In the genomic region with DNA sequence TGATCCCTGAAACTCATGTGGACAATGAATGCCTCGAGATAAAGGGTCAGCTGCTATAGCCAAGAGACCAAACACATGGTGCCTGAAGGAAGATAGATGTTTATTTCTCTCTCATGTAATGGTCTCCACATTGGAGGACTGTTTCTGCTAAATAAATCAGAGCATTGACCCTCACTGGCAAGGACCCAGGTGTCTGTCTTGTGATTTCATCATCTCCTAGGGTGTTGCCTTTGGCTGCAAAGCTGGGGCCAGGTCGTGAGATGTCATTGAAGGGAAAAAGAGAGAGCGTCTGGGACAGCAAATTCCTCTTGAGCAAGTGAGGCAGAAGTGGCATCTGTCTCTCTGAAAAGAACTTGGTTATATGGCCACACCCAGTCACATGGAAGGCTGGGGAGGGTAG, we compare ENCODE assay signal across 21 cellular contexts.
A peak's percentile ranks its signal among the peaks of the same experiment; 100 is the strongest.
DNase-seq lines count a peak whose midpoint lies in the region; ATAC-seq, FAIRE-seq and TF ChIP-seq lines count a peak whose summit lies in the region.
"Had no signal": no experiment of that assay in that cellular context is flagged by ENCODE, and none has a peak within 500 bp of the region (broad histone marks: within the 10 kb centered on the region; RNA-seq: fewer than 3 reads in every experiment).

No MANE protein-coding gene starts in this region.

- H3K4me1 Mint-ChIP-seq in activated CD4-positive, alpha-beta T cell treated with anti-CD3 and anti-CD28 coated beads, Interleukin-2, amount 10 ng/mL, durations not matched to agents 24 days and 14 days, result no peaks in the 10 kb centered on the region
- H3K4me1 Mint-ChIP-seq in activated CD4-positive, alpha-beta T cell treated with anti-CD3 and anti-CD28 coated beads, Interleukin-2, amount 10 ng/mL, durations not matched to agents 7 days and 5 days, result no peaks in the 10 kb centered on the region
- H3K4me1 Mint-ChIP-seq in immature natural killer cell, result no peaks in the 10 kb centered on the region

- no peak overlapping the region for H4K91ac ChIP-seq in H1 (replicated peaks; ENCODE audit: insufficient read length, low read length)

- in situ Hi-C loops in gastrocnemius medialis (cut with MboI; ENCODE audit: low sequenced_read_pairs in 4 of 4), result loop anchor here in 3 of 4 donors (5.0 to 10.0 kb wide), 3 partner anchors 48 to 250 kb away; no protein-coding TSS in a partner anchor

- H3K79me2 ChIP-seq in H1 (ENCODE audit: control insufficient read depth in 1 of 2, insufficient read depth in 2 of 2, low read length in 2 of 2), result no peaks in the 10 kb centered on the region

- H3K4ac ChIP-seq in H1 (replicated peaks; ENCODE audit: insufficient read length, low read depth, low read length), result no peak overlapping the region

- no peak overlapping the region for H3K14ac ChIP-seq in H1 (ENCODE audit: insufficient read length)

- no peak overlapping the region for H3K4me3 Mint-ChIP-seq in activated CD4-positive, alpha-beta T cell treated with anti-CD3 and anti-CD28 coated beads, Interleukin-2, amount 10 ng/mL, durations not matched to agents 24 days and 14 days
- no peak overlapping the region for H3K4me3 Mint-ChIP-seq in activated CD4-positive, alpha-beta T cell treated with anti-CD3 and anti-CD28 coated beads, Interleukin-2, amount 10 ng/mL, durations not matched to agents 7 days and 5 days
- no peak overlapping the region for H3K4me3 Mint-ChIP-seq in immature natural killer cell

- H3K27me3 ChIP-seq in H1 (replicated peaks in 1 of 4; ENCODE audit: control insufficient read depth in 3 of 4, extremely low read depth in 1 of 4, insufficient read depth in 3 of 4, low read length in 3 of 4) (no peaks in the 10 kb centered on the region), gastrocnemius medialis (no peaks in the 10 kb centered on the region)

- H3K27me3 Mint-ChIP-seq in activated CD4-positive, alpha-beta T cell treated with anti-CD3 and anti-CD28 coated beads, Interleukin-2, amount 10 ng/mL, durations not matched to agents 24 days and 14 days, result peaks cover 36% of the 10 kb centered on the region
- peaks cover 28% of the 10 kb centered on the region for H3K27me3 Mint-ChIP-seq in activated CD4-positive, alpha-beta T cell treated with anti-CD3 and anti-CD28 coated beads, Interleukin-2, amount 10 ng/mL, durations not matched to agents 7 days and 5 days
- peaks cover 6 to 9% (median 6%) of the 10 kb centered on the region in 3 donors for H3K27me3 Mint-ChIP-seq in immature natural killer cell (ENCODE audit: low read depth in 3 of 3)

- H2BK5ac ChIP-seq in H1 (ENCODE audit: low read depth, low read length), result no peak overlapping the region

- POLR2A ChIA-PET in activated CD4-positive, alpha-beta T cell treated with anti-CD3 and anti-CD28 coated beads, Interleukin-2, amount 10 ng/mL, durations not matched to agents 7 days and 5 days (lab: Charles Lee), result interaction anchor here (0.6 kb wide), 1 partner anchor 230 kb away, joined by 3 read pairs; no protein-coding TSS in a partner anchor
- POLR2A ChIA-PET in H1 (lab: Charles Lee; ENCODE audit: partially characterized antibody), result no interaction called here

- no peaks in the 10 kb centered on the region for H3K36me3 Mint-ChIP-seq in activated CD4-positive, alpha-beta T cell treated with anti-CD3 and anti-CD28 coated beads, Interleukin-2, amount 10 ng/mL, durations not matched to agents 24 days and 14 days (ENCODE audit: low read depth)
- no peaks in the 10 kb centered on the region for H3K36me3 Mint-ChIP-seq in activated CD4-positive, alpha-beta T cell treated with anti-CD3 and anti-CD28 coated beads, Interleukin-2, amount 10 ng/mL, durations not matched to agents 7 days and 5 days (ENCODE audit: low read depth)
- H3K36me3 Mint-ChIP-seq in immature natural killer cell, result no peaks in the 10 kb centered on the region

- no peaks in the 10 kb centered on the region for H3K9me3 Mint-ChIP-seq in activated CD4-positive, alpha-beta T cell treated with anti-CD3 and anti-CD28 coated beads, Interleukin-2, amount 10 ng/mL, durations not matched to agents 24 days and 14 days
- no peaks in the 10 kb centered on the region for H3K9me3 Mint-ChIP-seq in activated CD4-positive, alpha-beta T cell treated with anti-CD3 and anti-CD28 coated beads, Interleukin-2, amount 10 ng/mL, durations not matched to agents 7 days and 5 days
- no peaks in the 10 kb centered on the region for H3K9me3 Mint-ChIP-seq in immature natural killer cell

- H3K9me3 ChIP-seq in H1 (ENCODE audit: insufficient read depth in 2 of 2, low read depth in 1 of 2, low read length in 1 of 2) (no peaks in the 10 kb centered on the region), gastrocnemius medialis (no peaks in the 10 kb centered on the region)
- H3K9me3 ChIP-seq: HAP-1 had no signal

- H3K79me1 ChIP-seq in H1 (ENCODE audit: low read depth, low read length), result no peaks in the 10 kb centered on the region

- no peak overlapping the region for H2BK12ac ChIP-seq in H1 (ENCODE audit: low read depth, low read length)

- H3K9ac ChIP-seq in H1 (replicated peaks in 1 of 4; ENCODE audit: extremely low read depth in 1 of 4, low read depth in 3 of 4, low read length in 3 of 4), result no peak overlapping the region

- H2AFZ ChIP-seq in H1 (ENCODE audit: low read length), result 0 out of 2 replicates have a peak overlapping the region, but pooled peaks have one; percentile 40

- no peak overlapping the region for H4K8ac ChIP-seq in H1 (ENCODE audit: extremely low read depth, insufficient read depth, low read length)

- no peak overlapping the region for H2BK20ac ChIP-seq in H1 (ENCODE audit: low read length)

- ATAC-seq in left lobe of liver (peak; percentile 8), gastrocnemius medialis (no peak)
- ATAC-seq: GM12878 had no signal

- no peak overlapping the region for H2BK120ac ChIP-seq in H1 (replicated peaks; ENCODE audit: low read depth, low read length)

- H4K5ac ChIP-seq in H1 (ENCODE audit: insufficient read length, low read depth, low read length), result no peak overlapping the region

- no peak overlapping the region for H3K23ac ChIP-seq in H1 (ENCODE audit: insufficient read length)

- no peaks in the 10 kb centered on the region for H3K23me2 ChIP-seq in H1 (ENCODE audit: low read depth, low read length)

- H3K36me3 ChIP-seq in H1 (ENCODE audit: control insufficient read depth in 2 of 4, insufficient read depth in 4 of 4, low read length in 3 of 4) (no peaks in the 10 kb centered on the region), gastrocnemius medialis (no peaks in the 10 kb centered on the region)
- H3K36me3 ChIP-seq: HAP-1 had no signal

- TF ChIP-seq POLR2A in H1 (IDR thresholded peaks at IDR 0.05; ENCODE audit: control extremely low read depth in 1 of 2, low read depth in 2 of 2, low read length in 2 of 2) (no peak), gastrocnemius medialis (IDR thresholded peaks at IDR 0.05) (no peak)

- no peak overlapping the region for H3K4me2 ChIP-seq in H1 (ENCODE audit: insufficient read depth in 1 of 2, low read depth in 2 of 2, low read length in 2 of 2)

- no peak overlapping the region for H3K27ac Mint-ChIP-seq in activated CD4-positive, alpha-beta T cell treated with anti-CD3 and anti-CD28 coated beads, Interleukin-2, amount 10 ng/mL, durations not matched to agents 24 days and 14 days
- H3K27ac Mint-ChIP-seq in activated CD4-positive, alpha-beta T cell treated with anti-CD3 and anti-CD28 coated beads, Interleukin-2, amount 10 ng/mL, durations not matched to agents 7 days and 5 days, result no peak overlapping the region
- H3K27ac Mint-ChIP-seq in immature natural killer cell, result no peak overlapping the region

- H2BK15ac ChIP-seq in H1 (ENCODE audit: low read length), result no peak overlapping the region

- peaks cover 0 to 4% of the 10 kb centered on the region in 2 experiments for H4K20me1 ChIP-seq in H1 (replicated peaks in 1 of 2; ENCODE audit: control insufficient read depth in 1 of 2, insufficient read depth in 2 of 2, low read length in 2 of 2)

- H3K4me3 ChIP-seq in H1 (ENCODE audit: extremely low read depth in 1 of 4, insufficient read depth in 2 of 4, low read depth in 3 of 4, low read length in 4 of 4), result no peak overlapping the region
- H3K4me3 ChIP-seq in gastrocnemius medialis, result no peak overlapping the region
- H3K4me3 ChIP-seq: GM12878, HAP-1, SK-N-MC had no signal

- H3K56ac ChIP-seq in H1 (replicated peaks; ENCODE audit: insufficient read length, low read depth, low read length), result no peak overlapping the region

- no peak overlapping the region for H3K18ac ChIP-seq in H1 (ENCODE audit: extremely low read depth, low read length)

- TF ChIP-seq RAD21 in H1 (IDR thresholded peaks at IDR 0.05 in 1 of 2, conservative IDR thresholded peaks at IDR 0.05 in 1 of 2; ENCODE audit: low read depth in 2 of 2, low read length in 2 of 2), result no peak

- H3K4me1 ChIP-seq in H1 (replicated peaks in 1 of 4; ENCODE audit: control insufficient read depth in 3 of 4, insufficient read depth in 4 of 4, low read length in 3 of 4) (no peaks in the 10 kb centered on the region), gastrocnemius medialis (peaks cover 35 to 38% of the 10 kb centered on the region in 2 donors)
- H3K4me1 ChIP-seq: HAP-1 had no signal

- intact Hi-C loops in activated CD4-positive, alpha-beta T cell treated with anti-CD3 and anti-CD28 coated beads, Interleukin-2, amount 10 ng/mL, durations not matched to agents 24 days and 14 days (cut with micrococcal nuclease), result no loop called here
- intact Hi-C loops in gastrocnemius medialis (cut with DNase I; ENCODE audit: low total_unique reads), result loop anchor here (5.0 kb wide), 1 partner anchor 352 kb away; the partner anchor contains the start of gene MTPAP

- CTCF ChIA-PET in activated CD4-positive, alpha-beta T cell treated with anti-CD3 and anti-CD28 coated beads, Interleukin-2, amount 10 ng/mL, durations not matched to agents 7 days and 5 days (lab: Charles Lee), result no interaction called here
- CTCF ChIA-PET in H1 (lab: Charles Lee; ENCODE audit: partially characterized antibody), result interaction anchor here (1.1 kb wide), 1 partner anchor 365 kb away, joined by 3 read pairs; no protein-coding TSS in a partner anchor

- no peak for TF ChIP-seq EP300 in H1 (IDR thresholded peaks at IDR 0.05; ENCODE audit: borderline replicate concordance in 1 of 2, low read depth in 2 of 2, low read length in 2 of 2)

- H3K27ac ChIP-seq in H1 (ENCODE audit: low read depth, low read length) (no peak overlapping the region), gastrocnemius medialis (peak overlapping the region in 3 of 4 donors; percentile 25 to 98 (median 27))
- H3K27ac ChIP-seq: 22Rv1, C4-2B, SK-N-MC had no signal

- 93% methylated on average over 3 of the region's 3 CpGs; no CpG with 5 or more reads in 1 of the 2 experiments for WGBS in H1 (ENCODE audit: extremely low coverage in 1 of 2, insufficient coverage in 1 of 2, insufficient read length in 1 of 2, insufficient replicate concordance in 2 of 2, low coverage in 1 of 2, low lambda C conversion rate in 2 of 2, missing lambda C conversion rate in 1 of 2), 2 experiments

- DNase-seq in activated CD4-positive, alpha-beta T cell treated with anti-CD3 and anti-CD28 coated beads, Interleukin-2, amount 10 ng/mL, durations not matched to agents 24 days and 14 days, result peak; percentile 44
- DNase-seq in activated CD4-positive, alpha-beta T cell treated with anti-CD3 and anti-CD28 coated beads, Interleukin-2, amount 10 ng/mL, durations not matched to agents 7 days and 5 days, result no peak
- no peak for DNase-seq in H1 (ENCODE audit: low read depth in 1 of 2, low spot score in 2 of 2)
- DNase-seq in left lobe of liver (ENCODE audit: low spot score), result no peak
- DNase-seq in gastrocnemius medialis, result no peak
- DNase-seq in retina, result no peak
- DNase-seq in NAMALWA (ENCODE audit: low spot score), result no peak
- no peak for DNase-seq in immature natural killer cell
- DNase-seq: AML-193, EL, KBM-7, NCI-H1436, NCI-H1930, NCI-H345, NCI-H69, SHP77 had no signal

- TF ChIP-seq CTCF in H1 (IDR thresholded peaks at IDR 0.05; ENCODE audit: control extremely low read depth in 1 of 3, insufficient read depth in 1 of 3, low read depth in 1 of 3, low read length in 3 of 3) (no peak), gastrocnemius medialis (IDR thresholded peaks at IDR 0.05 in 4 of 5, conservative IDR thresholded peaks at IDR 0.05 in 1 of 5) (no peak)

- FAIRE-seq in H1 (lab: Jason Lieb, UNC), result no peak
- FAIRE-seq: GM12878 had no signal

- no peak overlapping the region for H2AK5ac ChIP-seq in H1 (ENCODE audit: low read depth, low read length)
